ENCODE assay signal across 9 cellular contexts in genomic region chr2:196036442-196036841, GRCh38. TPM values are rescaled to one million over a fixed set of nuclear protein-coding genes. Genes with fewer than 3 reads are reported as not detected.
"Had no signal": no experiment of that assay in that cellular context is flagged by ENCODE, and none has a peak within 500 bp of the region (broad histone marks: within the 10 kb centered on the region; RNA-seq: fewer than 3 reads in every experiment).

No MANE protein-coding gene starts in this region.

- DNase-seq: GDM1, GF-D8 had no signal

- FAIRE-seq: G401.6, GM12878, GM12891, GM12892, GM18507, GM19239 had no signal

- H3K4me3 ChIP-seq: GM12878 had no signal

RNA-seq across cellular contexts. Expression of gene DNAH7, which starts 32.2 kb away (rescaled TPM):
- total RNA-seq: G401 had no signal
